In genomic region chr1:36743286-36744005, GRCh38 we compare ENCODE assay signal across 3 cellular contexts.
TF ChIP-seq lines count a peak whose summit lies in the region.

No MANE protein-coding gene starts in this region.

TF ChIP-seq in HCT116, 20 proteins besides CTCF, POLR2A, EP300 and RAD21 (continued from another document):
- TF ChIP-seq ZFX (IDR thresholded peaks at IDR 0.05): no peak

TF ChIP-seq in WTC11, 78 proteins besides CTCF, POLR2A, EP300 and RAD21 (continued from another document):
- TF ChIP-seq ZMAT4 (CRISPR knock-in tag; IDR thresholded peaks at IDR 0.05): no peak

TF ChIP-seq in GM23338, 12 proteins besides CTCF, POLR2A, EP300 and RAD21 (continued from another document):
- TF ChIP-seq CREB1 (CRISPR knock-in tag; IDR thresholded peaks at IDR 0.05; ENCODE audit: low read depth) (no peak), ZNF114 (CRISPR knock-in tag; IDR thresholded peaks at IDR 0.05) (no peak), NANOG (IDR thresholded peaks at IDR 0.05; ENCODE audit: borderline replicate concordance) (no peak), EZH2 (IDR thresholded peaks at IDR 0.05; ENCODE audit: low read depth, unreplicated experiment) (no peak), POLR2AphosphoS5 (IDR thresholded peaks at IDR 0.05; ENCODE audit: low read depth) (no peak), JUNB (IDR thresholded peaks at IDR 0.05; ENCODE audit: unreplicated experiment) (no peak)
- TF ChIP-seq, protein P1, sequence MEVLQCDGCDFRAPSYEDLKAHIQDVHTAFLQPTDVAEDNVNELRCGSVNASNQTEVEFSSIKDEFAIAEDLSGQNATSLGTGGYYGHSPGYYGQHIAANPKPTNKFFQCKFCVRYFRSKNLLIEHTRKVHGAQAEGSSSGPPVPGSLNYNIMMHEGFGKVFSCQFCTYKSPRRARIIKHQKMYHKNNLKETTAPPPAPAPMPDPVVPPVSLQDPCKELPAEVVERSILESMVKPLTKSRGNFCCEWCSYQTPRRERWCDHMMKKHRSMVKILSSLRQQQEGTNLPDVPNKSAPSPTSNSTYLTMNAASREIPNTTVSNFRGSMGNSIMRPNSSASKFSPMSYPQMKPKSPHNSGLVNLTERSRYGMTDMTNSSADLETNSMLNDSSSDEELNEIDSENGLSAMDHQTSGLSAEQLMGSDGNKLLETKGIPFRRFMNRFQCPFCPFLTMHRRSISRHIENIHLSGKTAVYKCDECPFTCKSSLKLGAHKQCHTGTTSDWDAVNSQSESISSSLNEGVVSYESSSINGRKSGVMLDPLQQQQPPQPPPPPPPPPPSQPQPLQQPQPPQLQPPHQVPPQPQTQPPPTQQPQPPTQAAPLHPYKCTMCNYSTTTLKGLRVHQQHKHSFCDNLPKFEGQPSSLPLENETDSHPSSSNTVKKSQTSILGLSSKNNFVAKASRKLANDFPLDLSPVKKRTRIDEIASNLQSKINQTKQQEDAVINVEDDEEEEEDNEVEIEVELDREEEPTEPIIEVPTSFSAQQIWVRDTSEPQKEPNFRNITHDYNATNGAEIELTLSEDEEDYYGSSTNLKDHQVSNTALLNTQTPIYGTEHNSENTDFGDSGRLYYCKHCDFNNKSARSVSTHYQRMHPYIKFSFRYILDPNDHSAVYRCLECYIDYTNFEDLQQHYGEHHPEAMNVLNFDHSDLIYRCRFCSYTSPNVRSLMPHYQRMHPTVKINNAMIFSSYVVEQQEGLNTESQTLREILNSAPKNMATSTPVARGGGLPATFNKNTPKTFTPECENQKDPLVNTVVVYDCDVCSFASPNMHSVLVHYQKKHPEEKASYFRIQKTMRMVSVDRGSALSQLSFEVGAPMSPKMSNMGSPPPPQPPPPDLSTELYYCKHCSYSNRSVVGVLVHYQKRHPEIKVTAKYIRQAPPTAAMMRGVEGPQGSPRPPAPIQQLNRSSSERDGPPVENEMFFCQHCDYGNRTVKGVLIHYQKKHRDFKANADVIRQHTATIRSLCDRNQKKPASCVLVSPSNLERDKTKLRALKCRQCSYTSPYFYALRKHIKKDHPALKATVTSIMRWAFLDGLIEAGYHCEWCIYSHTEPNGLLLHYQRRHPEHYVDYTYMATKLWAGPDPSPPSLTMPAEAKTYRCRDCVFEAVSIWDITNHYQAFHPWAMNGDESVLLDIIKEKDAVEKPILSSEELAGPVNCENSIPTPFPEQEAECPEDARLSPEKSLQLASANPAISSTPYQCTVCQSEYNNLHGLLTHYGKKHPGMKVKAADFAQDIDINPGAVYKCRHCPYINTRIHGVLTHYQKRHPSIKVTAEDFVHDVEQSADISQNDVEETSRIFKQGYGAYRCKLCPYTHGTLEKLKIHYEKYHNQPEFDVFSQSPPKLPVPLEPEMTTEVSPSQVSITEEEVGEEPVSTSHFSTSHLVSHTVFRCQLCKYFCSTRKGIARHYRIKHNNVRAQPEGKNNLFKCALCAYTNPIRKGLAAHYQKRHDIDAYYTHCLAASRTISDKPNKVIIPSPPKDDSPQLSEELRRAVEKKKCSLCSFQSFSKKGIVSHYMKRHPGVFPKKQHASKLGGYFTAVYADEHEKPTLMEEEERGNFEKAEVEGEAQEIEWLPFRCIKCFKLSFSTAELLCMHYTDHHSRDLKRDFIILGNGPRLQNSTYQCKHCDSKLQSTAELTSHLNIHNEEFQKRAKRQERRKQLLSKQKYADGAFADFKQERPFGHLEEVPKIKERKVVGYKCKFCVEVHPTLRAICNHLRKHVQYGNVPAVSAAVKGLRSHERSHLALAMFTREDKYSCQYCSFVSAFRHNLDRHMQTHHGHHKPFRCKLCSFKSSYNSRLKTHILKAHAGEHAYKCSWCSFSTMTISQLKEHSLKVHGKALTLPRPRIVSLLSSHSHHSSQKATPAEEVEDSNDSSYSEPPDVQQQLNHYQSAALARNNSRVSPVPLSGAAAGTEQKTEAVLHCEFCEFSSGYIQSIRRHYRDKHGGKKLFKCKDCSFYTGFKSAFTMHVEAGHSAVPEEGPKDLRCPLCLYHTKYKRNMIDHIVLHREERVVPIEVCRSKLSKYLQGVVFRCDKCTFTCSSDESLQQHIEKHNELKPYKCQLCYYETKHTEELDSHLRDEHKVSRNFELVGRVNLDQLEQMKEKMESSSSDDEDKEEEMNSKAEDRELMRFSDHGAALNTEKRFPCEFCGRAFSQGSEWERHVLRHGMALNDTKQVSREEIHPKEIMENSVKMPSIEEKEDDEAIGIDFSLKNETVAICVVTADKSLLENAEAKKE (CRISPR knock-in tag; IDR thresholded peaks at IDR 0.05): no peak
- TF ChIP-seq, protein P2, sequence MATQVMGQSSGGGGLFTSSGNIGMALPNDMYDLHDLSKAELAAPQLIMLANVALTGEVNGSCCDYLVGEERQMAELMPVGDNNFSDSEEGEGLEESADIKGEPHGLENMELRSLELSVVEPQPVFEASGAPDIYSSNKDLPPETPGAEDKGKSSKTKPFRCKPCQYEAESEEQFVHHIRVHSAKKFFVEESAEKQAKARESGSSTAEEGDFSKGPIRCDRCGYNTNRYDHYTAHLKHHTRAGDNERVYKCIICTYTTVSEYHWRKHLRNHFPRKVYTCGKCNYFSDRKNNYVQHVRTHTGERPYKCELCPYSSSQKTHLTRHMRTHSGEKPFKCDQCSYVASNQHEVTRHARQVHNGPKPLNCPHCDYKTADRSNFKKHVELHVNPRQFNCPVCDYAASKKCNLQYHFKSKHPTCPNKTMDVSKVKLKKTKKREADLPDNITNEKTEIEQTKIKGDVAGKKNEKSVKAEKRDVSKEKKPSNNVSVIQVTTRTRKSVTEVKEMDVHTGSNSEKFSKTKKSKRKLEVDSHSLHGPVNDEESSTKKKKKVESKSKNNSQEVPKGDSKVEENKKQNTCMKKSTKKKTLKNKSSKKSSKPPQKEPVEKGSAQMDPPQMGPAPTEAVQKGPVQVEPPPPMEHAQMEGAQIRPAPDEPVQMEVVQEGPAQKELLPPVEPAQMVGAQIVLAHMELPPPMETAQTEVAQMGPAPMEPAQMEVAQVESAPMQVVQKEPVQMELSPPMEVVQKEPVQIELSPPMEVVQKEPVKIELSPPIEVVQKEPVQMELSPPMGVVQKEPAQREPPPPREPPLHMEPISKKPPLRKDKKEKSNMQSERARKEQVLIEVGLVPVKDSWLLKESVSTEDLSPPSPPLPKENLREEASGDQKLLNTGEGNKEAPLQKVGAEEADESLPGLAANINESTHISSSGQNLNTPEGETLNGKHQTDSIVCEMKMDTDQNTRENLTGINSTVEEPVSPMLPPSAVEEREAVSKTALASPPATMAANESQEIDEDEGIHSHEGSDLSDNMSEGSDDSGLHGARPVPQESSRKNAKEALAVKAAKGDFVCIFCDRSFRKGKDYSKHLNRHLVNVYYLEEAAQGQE (IDR thresholded peaks at IDR 0.05; ENCODE audit: unreplicated experiment): no peak
